ENCODE assay signal across 29 cellular contexts in genomic region chrX:81232218-81232617, GRCh38.
"Had no signal": no experiment of that assay in that cellular context is flagged by ENCODE, and none has a peak within 500 bp of the region (broad histone marks: within the 10 kb centered on the region; RNA-seq: fewer than 3 reads in every experiment).

No MANE protein-coding gene starts in this region.

- H3K4me1 ChIP-seq: left ventricle myocardium inferior, neural progenitor cell, right atrium auricular region, testis, thyroid gland, transverse colon, upper lobe of left lung, vagina had no signal

- ATAC-seq: natural killer cell; sciatic nerve; stimulated activated memory B cell treated with anti-CD40 and anti-IgM and Interleukin-4, amounts not matched to agents 10 μg/mL and 1 μg/mL and 100 μg/mL, for 72 hours; stimulated activated naive CD8-positive, alpha-beta T cell treated with anti-CD3 and anti-CD28 coated beads, Interleukin-15, Interleukin-2, amounts not matched to agents 100 U/mL and 50 U/mL, for 24 hours had no signal

- H3K27me3 Mint-ChIP-seq: naive B cell; progenitor cell of endocrine pancreas; stimulated activated memory B cell treated with anti-CD40 and anti-IgM and Interleukin-4, amounts not matched to agents 10 μg/mL and 1 μg/mL and 100 μg/mL, for 72 hours had no signal

- FAIRE-seq: islet of Langerhans had no signal

- H3K9me3 Mint-ChIP-seq: immature natural killer cell, natural killer cell, neural progenitor cell had no signal

- DNase-seq: hypothalamus; immature natural killer cell; left ventricle myocardium inferior; mesendoderm; naive B cell; natural killer cell; nephron progenitor cell; occipital lobe; stimulated activated CD4-positive, alpha-beta T cell treated with anti-CD3 and anti-CD28 coated beads, Interleukin-12 subunit alpha, Interleukin-12 subunit beta, amount 100 ng/mL, for 4 hours; stimulated activated CD4-positive, alpha-beta T cell treated with anti-CD3 and anti-CD28 coated beads, Interleukin-15, amount 100 ng/mL, for 24 hours; stimulated activated CD4-positive, alpha-beta T cell treated with anti-CD3 and anti-CD28 coated beads, Interleukin-2, amount 100 ng/mL, for 24 hours; stimulated activated CD4-positive, alpha-beta T cell treated with anti-CD3 and anti-CD28 coated beads, Interleukin-4, amount 100 ng/mL, for 1 hour; stimulated activated naive CD8-positive, alpha-beta T cell treated with anti-CD3 and anti-CD28 coated beads, Interleukin-15, Interleukin-2, amounts not matched to agents 100 U/mL and 50 U/mL, for 24 hours; stomach; testis; thyroid gland; transverse colon; upper lobe of left lung had no signal

- H3K27ac Mint-ChIP-seq: immature natural killer cell; mesothelial cell of epicardium; nephron progenitor cell; neural progenitor cell; progenitor cell of endocrine pancreas; stimulated activated memory B cell treated with anti-CD40 and anti-IgM and Interleukin-4, amounts not matched to agents 10 μg/mL and 1 μg/mL and 100 μg/mL, for 72 hours had no signal

- H3K4me1 Mint-ChIP-seq: mesothelial cell of epicardium, nephron progenitor cell, neural progenitor cell had no signal

- H3K27me3 ChIP-seq: neural progenitor cell, neutrophil, right atrium auricular region, stomach, testis, thyroid gland, transverse colon, upper lobe of left lung, vagina had no signal

- H3K27ac ChIP-seq: left ventricle myocardium inferior, neural progenitor cell, neutrophil, right atrium auricular region, skin epidermis, stomach, testis, thyroid gland, transverse colon, upper lobe of left lung, vagina had no signal

- H3K36me3 ChIP-seq: left ventricle myocardium inferior, neural progenitor cell, neutrophil, right atrium auricular region, thyroid gland, transverse colon, upper lobe of left lung, vagina had no signal

- H3K9me3 ChIP-seq: left ventricle myocardium inferior, neutrophil, right atrium auricular region, stomach, testis, thyroid gland, transverse colon, upper lobe of left lung, vagina had no signal

- H3K4me3 Mint-ChIP-seq: immature natural killer cell; mesothelial cell of epicardium; naive B cell; natural killer cell; nephron progenitor cell; neural progenitor cell; stimulated activated memory B cell treated with anti-CD40 and anti-IgM and Interleukin-4, amounts not matched to agents 10 μg/mL and 1 μg/mL and 100 μg/mL, for 72 hours had no signal

- H3K4me3 ChIP-seq: left ventricle myocardium inferior, lung, neural progenitor cell, right atrium auricular region, skin epidermis, stomach, testis, thyroid gland, transverse colon, upper lobe of left lung, vagina had no signal

- H3K36me3 Mint-ChIP-seq: mesothelial cell of epicardium, natural killer cell had no signal
